ENCODE assay signal across 1 cellular context in the genomic region with DNA sequence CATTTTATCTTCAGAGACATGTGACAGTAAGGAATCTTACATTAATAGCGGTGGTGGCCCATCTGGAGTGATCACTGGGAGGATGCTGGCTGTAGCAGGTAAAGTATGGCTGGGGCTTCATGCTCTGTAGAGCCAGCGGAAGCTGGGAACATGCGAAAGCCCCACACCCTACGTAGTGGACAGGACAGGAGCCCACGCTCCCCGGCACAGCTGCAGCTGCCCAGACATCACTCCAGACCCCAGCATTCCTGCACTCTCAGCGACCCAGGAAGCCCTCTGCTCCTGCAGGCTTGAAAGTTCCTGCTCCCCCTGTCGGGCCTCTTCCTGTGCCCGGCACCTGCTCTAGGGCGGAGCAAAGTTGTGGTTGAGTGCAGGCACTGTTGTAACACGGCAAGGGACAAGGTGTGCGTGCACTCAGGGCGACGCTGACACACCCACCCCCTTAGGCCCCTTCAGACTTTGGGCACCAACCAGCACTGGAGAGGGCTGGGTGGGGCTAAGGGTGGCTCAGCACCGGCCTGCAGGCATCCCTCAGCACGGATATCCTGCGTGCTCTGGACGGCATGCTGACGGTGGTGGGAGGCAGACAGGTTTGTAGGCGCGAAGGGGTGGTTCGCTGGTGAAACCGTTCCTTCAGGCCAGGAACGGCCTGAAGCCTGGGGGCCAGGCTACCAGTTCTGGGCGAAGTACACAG.
TF ChIP-seq lines count a peak whose summit lies in the region.

No MANE protein-coding gene starts in this region.

TF ChIP-seq in GM23338, 12 proteins besides CTCF, POLR2A, EP300 and RAD21 (continued from another document):
- TF ChIP-seq, protein P1, sequence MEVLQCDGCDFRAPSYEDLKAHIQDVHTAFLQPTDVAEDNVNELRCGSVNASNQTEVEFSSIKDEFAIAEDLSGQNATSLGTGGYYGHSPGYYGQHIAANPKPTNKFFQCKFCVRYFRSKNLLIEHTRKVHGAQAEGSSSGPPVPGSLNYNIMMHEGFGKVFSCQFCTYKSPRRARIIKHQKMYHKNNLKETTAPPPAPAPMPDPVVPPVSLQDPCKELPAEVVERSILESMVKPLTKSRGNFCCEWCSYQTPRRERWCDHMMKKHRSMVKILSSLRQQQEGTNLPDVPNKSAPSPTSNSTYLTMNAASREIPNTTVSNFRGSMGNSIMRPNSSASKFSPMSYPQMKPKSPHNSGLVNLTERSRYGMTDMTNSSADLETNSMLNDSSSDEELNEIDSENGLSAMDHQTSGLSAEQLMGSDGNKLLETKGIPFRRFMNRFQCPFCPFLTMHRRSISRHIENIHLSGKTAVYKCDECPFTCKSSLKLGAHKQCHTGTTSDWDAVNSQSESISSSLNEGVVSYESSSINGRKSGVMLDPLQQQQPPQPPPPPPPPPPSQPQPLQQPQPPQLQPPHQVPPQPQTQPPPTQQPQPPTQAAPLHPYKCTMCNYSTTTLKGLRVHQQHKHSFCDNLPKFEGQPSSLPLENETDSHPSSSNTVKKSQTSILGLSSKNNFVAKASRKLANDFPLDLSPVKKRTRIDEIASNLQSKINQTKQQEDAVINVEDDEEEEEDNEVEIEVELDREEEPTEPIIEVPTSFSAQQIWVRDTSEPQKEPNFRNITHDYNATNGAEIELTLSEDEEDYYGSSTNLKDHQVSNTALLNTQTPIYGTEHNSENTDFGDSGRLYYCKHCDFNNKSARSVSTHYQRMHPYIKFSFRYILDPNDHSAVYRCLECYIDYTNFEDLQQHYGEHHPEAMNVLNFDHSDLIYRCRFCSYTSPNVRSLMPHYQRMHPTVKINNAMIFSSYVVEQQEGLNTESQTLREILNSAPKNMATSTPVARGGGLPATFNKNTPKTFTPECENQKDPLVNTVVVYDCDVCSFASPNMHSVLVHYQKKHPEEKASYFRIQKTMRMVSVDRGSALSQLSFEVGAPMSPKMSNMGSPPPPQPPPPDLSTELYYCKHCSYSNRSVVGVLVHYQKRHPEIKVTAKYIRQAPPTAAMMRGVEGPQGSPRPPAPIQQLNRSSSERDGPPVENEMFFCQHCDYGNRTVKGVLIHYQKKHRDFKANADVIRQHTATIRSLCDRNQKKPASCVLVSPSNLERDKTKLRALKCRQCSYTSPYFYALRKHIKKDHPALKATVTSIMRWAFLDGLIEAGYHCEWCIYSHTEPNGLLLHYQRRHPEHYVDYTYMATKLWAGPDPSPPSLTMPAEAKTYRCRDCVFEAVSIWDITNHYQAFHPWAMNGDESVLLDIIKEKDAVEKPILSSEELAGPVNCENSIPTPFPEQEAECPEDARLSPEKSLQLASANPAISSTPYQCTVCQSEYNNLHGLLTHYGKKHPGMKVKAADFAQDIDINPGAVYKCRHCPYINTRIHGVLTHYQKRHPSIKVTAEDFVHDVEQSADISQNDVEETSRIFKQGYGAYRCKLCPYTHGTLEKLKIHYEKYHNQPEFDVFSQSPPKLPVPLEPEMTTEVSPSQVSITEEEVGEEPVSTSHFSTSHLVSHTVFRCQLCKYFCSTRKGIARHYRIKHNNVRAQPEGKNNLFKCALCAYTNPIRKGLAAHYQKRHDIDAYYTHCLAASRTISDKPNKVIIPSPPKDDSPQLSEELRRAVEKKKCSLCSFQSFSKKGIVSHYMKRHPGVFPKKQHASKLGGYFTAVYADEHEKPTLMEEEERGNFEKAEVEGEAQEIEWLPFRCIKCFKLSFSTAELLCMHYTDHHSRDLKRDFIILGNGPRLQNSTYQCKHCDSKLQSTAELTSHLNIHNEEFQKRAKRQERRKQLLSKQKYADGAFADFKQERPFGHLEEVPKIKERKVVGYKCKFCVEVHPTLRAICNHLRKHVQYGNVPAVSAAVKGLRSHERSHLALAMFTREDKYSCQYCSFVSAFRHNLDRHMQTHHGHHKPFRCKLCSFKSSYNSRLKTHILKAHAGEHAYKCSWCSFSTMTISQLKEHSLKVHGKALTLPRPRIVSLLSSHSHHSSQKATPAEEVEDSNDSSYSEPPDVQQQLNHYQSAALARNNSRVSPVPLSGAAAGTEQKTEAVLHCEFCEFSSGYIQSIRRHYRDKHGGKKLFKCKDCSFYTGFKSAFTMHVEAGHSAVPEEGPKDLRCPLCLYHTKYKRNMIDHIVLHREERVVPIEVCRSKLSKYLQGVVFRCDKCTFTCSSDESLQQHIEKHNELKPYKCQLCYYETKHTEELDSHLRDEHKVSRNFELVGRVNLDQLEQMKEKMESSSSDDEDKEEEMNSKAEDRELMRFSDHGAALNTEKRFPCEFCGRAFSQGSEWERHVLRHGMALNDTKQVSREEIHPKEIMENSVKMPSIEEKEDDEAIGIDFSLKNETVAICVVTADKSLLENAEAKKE (CRISPR knock-in tag; IDR thresholded peaks at IDR 0.05) = no peak
- no peak for TF ChIP-seq ZNF114 (CRISPR knock-in tag; IDR thresholded peaks at IDR 0.05)
- TF ChIP-seq CREB1 (CRISPR knock-in tag; IDR thresholded peaks at IDR 0.05; ENCODE audit: low read depth) = no peak
- TF ChIP-seq NANOG (IDR thresholded peaks at IDR 0.05; ENCODE audit: borderline replicate concordance) = no peak
- no peak for TF ChIP-seq JUNB (IDR thresholded peaks at IDR 0.05; ENCODE audit: unreplicated experiment)
- no peak for TF ChIP-seq REST (IDR thresholded peaks at IDR 0.05; ENCODE audit: unreplicated experiment)
- no peak for TF ChIP-seq STAT1 (IDR thresholded peaks at IDR 0.05; ENCODE audit: unreplicated experiment)
- TF ChIP-seq ZNF331 (CRISPR knock-in tag; IDR thresholded peaks at IDR 0.05; ENCODE audit: low read depth) = no peak
